In the genomic region with DNA sequence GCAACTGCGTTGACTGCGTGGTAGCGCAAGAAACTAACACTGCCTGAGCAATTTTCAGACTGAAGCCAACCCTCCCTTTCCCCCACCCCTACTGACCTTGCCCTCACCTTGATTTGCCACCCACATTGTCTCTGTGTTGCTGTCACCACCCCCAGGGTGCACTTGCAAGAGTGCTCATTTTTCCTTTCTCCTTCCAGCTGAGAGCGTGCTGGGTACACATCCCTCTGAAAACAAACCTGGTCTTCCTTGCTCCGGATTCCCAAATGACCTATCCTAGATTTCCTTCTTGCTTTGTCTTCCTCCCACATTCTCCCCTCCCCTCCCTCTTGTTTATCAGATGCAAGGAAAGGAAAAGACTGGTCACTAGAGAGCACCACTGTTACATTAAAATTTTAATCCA, we compare ENCODE assay signal across 2 cellular contexts.
TF ChIP-seq lines count a peak whose summit lies in the region.

No MANE protein-coding gene starts in this region.

TF ChIP-seq in GM23338, 12 proteins besides CTCF, POLR2A, EP300 and RAD21 (continues in another document):
- no peak for TF ChIP-seq EZH2phosphoT487 (IDR thresholded peaks at IDR 0.05; ENCODE audit: unreplicated experiment)
- TF ChIP-seq, protein P1, sequence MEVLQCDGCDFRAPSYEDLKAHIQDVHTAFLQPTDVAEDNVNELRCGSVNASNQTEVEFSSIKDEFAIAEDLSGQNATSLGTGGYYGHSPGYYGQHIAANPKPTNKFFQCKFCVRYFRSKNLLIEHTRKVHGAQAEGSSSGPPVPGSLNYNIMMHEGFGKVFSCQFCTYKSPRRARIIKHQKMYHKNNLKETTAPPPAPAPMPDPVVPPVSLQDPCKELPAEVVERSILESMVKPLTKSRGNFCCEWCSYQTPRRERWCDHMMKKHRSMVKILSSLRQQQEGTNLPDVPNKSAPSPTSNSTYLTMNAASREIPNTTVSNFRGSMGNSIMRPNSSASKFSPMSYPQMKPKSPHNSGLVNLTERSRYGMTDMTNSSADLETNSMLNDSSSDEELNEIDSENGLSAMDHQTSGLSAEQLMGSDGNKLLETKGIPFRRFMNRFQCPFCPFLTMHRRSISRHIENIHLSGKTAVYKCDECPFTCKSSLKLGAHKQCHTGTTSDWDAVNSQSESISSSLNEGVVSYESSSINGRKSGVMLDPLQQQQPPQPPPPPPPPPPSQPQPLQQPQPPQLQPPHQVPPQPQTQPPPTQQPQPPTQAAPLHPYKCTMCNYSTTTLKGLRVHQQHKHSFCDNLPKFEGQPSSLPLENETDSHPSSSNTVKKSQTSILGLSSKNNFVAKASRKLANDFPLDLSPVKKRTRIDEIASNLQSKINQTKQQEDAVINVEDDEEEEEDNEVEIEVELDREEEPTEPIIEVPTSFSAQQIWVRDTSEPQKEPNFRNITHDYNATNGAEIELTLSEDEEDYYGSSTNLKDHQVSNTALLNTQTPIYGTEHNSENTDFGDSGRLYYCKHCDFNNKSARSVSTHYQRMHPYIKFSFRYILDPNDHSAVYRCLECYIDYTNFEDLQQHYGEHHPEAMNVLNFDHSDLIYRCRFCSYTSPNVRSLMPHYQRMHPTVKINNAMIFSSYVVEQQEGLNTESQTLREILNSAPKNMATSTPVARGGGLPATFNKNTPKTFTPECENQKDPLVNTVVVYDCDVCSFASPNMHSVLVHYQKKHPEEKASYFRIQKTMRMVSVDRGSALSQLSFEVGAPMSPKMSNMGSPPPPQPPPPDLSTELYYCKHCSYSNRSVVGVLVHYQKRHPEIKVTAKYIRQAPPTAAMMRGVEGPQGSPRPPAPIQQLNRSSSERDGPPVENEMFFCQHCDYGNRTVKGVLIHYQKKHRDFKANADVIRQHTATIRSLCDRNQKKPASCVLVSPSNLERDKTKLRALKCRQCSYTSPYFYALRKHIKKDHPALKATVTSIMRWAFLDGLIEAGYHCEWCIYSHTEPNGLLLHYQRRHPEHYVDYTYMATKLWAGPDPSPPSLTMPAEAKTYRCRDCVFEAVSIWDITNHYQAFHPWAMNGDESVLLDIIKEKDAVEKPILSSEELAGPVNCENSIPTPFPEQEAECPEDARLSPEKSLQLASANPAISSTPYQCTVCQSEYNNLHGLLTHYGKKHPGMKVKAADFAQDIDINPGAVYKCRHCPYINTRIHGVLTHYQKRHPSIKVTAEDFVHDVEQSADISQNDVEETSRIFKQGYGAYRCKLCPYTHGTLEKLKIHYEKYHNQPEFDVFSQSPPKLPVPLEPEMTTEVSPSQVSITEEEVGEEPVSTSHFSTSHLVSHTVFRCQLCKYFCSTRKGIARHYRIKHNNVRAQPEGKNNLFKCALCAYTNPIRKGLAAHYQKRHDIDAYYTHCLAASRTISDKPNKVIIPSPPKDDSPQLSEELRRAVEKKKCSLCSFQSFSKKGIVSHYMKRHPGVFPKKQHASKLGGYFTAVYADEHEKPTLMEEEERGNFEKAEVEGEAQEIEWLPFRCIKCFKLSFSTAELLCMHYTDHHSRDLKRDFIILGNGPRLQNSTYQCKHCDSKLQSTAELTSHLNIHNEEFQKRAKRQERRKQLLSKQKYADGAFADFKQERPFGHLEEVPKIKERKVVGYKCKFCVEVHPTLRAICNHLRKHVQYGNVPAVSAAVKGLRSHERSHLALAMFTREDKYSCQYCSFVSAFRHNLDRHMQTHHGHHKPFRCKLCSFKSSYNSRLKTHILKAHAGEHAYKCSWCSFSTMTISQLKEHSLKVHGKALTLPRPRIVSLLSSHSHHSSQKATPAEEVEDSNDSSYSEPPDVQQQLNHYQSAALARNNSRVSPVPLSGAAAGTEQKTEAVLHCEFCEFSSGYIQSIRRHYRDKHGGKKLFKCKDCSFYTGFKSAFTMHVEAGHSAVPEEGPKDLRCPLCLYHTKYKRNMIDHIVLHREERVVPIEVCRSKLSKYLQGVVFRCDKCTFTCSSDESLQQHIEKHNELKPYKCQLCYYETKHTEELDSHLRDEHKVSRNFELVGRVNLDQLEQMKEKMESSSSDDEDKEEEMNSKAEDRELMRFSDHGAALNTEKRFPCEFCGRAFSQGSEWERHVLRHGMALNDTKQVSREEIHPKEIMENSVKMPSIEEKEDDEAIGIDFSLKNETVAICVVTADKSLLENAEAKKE (CRISPR knock-in tag; IDR thresholded peaks at IDR 0.05): no peak
- no peak for TF ChIP-seq EZH2 (IDR thresholded peaks at IDR 0.05; ENCODE audit: low read depth, unreplicated experiment)
- TF ChIP-seq ZNF331 (CRISPR knock-in tag; IDR thresholded peaks at IDR 0.05; ENCODE audit: low read depth): no peak
- TF ChIP-seq CREB1 (CRISPR knock-in tag; IDR thresholded peaks at IDR 0.05; ENCODE audit: low read depth): no peak
- no peak for TF ChIP-seq POLR2AphosphoS5 (IDR thresholded peaks at IDR 0.05; ENCODE audit: low read depth)
- TF ChIP-seq, protein P2, sequence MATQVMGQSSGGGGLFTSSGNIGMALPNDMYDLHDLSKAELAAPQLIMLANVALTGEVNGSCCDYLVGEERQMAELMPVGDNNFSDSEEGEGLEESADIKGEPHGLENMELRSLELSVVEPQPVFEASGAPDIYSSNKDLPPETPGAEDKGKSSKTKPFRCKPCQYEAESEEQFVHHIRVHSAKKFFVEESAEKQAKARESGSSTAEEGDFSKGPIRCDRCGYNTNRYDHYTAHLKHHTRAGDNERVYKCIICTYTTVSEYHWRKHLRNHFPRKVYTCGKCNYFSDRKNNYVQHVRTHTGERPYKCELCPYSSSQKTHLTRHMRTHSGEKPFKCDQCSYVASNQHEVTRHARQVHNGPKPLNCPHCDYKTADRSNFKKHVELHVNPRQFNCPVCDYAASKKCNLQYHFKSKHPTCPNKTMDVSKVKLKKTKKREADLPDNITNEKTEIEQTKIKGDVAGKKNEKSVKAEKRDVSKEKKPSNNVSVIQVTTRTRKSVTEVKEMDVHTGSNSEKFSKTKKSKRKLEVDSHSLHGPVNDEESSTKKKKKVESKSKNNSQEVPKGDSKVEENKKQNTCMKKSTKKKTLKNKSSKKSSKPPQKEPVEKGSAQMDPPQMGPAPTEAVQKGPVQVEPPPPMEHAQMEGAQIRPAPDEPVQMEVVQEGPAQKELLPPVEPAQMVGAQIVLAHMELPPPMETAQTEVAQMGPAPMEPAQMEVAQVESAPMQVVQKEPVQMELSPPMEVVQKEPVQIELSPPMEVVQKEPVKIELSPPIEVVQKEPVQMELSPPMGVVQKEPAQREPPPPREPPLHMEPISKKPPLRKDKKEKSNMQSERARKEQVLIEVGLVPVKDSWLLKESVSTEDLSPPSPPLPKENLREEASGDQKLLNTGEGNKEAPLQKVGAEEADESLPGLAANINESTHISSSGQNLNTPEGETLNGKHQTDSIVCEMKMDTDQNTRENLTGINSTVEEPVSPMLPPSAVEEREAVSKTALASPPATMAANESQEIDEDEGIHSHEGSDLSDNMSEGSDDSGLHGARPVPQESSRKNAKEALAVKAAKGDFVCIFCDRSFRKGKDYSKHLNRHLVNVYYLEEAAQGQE (IDR thresholded peaks at IDR 0.05; ENCODE audit: unreplicated experiment): no peak
- no peak for TF ChIP-seq JUNB (IDR thresholded peaks at IDR 0.05; ENCODE audit: unreplicated experiment)
- TF ChIP-seq, protein P3, sequence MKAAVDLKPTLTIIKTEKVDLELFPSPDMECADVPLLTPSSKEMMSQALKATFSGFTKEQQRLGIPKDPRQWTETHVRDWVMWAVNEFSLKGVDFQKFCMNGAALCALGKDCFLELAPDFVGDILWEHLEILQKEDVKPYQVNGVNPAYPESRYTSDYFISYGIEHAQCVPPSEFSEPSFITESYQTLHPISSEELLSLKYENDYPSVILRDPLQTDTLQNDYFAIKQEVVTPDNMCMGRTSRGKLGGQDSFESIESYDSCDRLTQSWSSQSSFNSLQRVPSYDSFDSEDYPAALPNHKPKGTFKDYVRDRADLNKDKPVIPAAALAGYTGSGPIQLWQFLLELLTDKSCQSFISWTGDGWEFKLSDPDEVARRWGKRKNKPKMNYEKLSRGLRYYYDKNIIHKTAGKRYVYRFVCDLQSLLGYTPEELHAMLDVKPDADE (IDR thresholded peaks at IDR 0.05): no peak
- no peak for TF ChIP-seq ZNF114 (CRISPR knock-in tag; IDR thresholded peaks at IDR 0.05)

TF ChIP-seq in K562, 482 proteins besides CTCF, POLR2A, EP300 and RAD21:
- TF ChIP-seq, protein P4, sequence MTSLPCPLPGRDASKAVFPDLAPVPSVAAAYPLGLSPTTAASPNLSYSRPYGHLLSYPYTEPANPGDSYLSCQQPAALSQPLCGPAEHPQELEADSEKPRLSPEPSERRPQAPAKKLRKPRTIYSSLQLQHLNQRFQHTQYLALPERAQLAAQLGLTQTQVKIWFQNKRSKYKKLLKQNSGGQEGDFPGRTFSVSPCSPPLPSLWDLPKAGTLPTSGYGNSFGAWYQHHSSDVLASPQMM (CRISPR knock-in tag; IDR thresholded peaks at IDR 0.05): no peak
- TF ChIP-seq, protein P5, sequence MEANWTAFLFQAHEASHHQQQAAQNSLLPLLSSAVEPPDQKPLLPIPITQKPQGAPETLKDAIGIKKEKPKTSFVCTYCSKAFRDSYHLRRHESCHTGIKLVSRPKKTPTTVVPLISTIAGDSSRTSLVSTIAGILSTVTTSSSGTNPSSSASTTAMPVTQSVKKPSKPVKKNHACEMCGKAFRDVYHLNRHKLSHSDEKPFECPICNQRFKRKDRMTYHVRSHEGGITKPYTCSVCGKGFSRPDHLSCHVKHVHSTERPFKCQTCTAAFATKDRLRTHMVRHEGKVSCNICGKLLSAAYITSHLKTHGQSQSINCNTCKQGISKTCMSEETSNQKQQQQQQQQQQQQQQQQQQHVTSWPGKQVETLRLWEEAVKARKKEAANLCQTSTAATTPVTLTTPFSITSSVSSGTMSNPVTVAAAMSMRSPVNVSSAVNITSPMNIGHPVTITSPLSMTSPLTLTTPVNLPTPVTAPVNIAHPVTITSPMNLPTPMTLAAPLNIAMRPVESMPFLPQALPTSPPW (CRISPR knock-in tag; IDR thresholded peaks at IDR 0.05): 0 out of 2 replicates have a peak, but pooled peaks have one; percentile 23
